In the genomic region with DNA sequence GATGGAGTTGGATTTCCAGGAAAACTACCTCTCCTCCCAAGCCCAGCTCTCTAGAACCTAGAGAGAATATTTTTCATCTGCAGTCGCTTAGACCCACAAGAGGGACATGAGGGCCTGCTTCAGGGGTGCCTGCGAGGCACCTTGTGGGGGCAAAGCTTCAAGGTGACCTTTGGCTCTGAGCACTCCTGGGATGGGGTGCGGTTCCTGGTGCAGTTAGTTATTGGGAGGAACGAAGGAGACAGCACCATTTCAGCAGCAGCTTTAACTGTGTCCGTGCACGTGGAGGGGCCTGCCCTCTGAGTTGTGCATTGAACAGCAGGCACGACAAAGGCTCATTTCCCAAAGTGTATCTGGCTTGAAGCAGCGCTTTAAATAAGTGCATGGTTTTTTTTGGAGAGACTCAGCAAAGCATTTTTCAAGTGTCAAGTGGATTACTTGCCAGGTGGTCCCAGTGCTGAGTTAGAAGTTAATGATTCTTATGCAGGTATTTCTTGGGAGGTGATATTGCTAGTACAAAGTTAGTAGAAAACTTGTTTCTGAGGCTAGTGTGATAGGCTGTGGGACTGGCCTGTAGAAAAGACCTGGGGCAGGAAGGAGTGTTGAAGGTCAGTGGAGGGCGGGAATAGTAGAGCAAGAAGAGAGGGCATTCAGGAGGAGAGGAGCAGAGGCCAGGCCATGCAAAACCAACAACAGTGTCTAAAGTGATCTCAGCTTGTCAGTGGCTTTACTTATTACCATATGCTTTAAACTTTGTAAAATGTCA, we compare ENCODE assay signal across 13 cellular contexts. TPM values are rescaled to one million over a fixed set of nuclear protein-coding genes. Genes with fewer than 3 reads are reported as not detected.
A peak's percentile ranks its signal among the peaks of the same experiment; 100 is the strongest.
DNase-seq lines count a peak whose midpoint lies in the region; ATAC-seq and TF ChIP-seq lines count a peak whose summit lies in the region.
"Had no signal": no experiment of that assay in that cellular context is flagged by ENCODE, and none has a peak within 500 bp of the region (broad histone marks: within the 10 kb centered on the region; RNA-seq: fewer than 3 reads in every experiment).

No MANE protein-coding gene starts in this region.

- H3K4me3 Mint-ChIP-seq in T-helper 17 cell, result peak overlapping the region; percentile 13
- H3K4me3 Mint-ChIP-seq: B cell had no signal

- peaks cover 75% of the 10 kb centered on the region for H4K20me1 ChIP-seq in hepatocyte (ENCODE audit: insufficient read depth, poor library complexity, severe bottlenecking)

- no peak for DNase-seq in left ventricle myocardium inferior
- DNase-seq in right cardiac atrium, result no peak
- DNase-seq in T-helper 17 cell, result no peak
- DNase-seq in hepatocyte (ENCODE audit: low spot score), result no peak
- DNase-seq in OCI-M1 (lab: John Stamatoyannopoulos, UW), result no peak
- DNase-seq in NCI-H2196 treated with DMSO at 0.1 percent for 48 hours (lab: John Stamatoyannopoulos, UW; ENCODE audit: unreplicated experiment), result no peak
- DNase-seq: erythroblast; KG1; midbrain; stimulated activated CD4-positive, alpha-beta T cell treated with anti-CD3 and anti-CD28 coated beads, Interleukin-4, amount 100 ng/mL, for 1 hour had no signal

- ATAC-seq in right cardiac atrium, result no peak
- ATAC-seq in T-helper 17 cell, result no peak
- no peak for ATAC-seq in GM21723 (IDR thresholded peaks at IDR 0.05; ENCODE audit: unreplicated experiment)

- H3K27me3 Mint-ChIP-seq in T-helper 17 cell, result no peaks in the 10 kb centered on the region
- H3K27me3 Mint-ChIP-seq: B cell had no signal

- H3K4me3 ChIP-seq in left ventricle myocardium inferior (no peak overlapping the region), right cardiac atrium (ENCODE audit: low read length) (no peak overlapping the region), hepatocyte (no peak overlapping the region), thymus (ENCODE audit: low read length) (no peak overlapping the region)

- no peaks in the 10 kb centered on the region for H3K36me3 Mint-ChIP-seq in T-helper 17 cell (ENCODE audit: low read depth)

- 81% methylated on average over 9 of the region's 9 CpGs for WGBS in right cardiac atrium
- WGBS in hepatocyte (ENCODE audit: low lambda C conversion rate, missing lambda C conversion rate), result 77% methylated on average over 9 of the region's 9 CpGs
- WGBS in thymus, result 89% methylated on average over 9 of the region's 9 CpGs

- peaks cover 85% of the 10 kb centered on the region for H3K79me2 ChIP-seq in hepatocyte

- H3K4me1 ChIP-seq in left ventricle myocardium inferior (peaks cover 87% of the 10 kb centered on the region), right cardiac atrium (ENCODE audit: control insufficient read depth, insufficient read depth, low read length) (peaks cover 20% of the 10 kb centered on the region), hepatocyte (ENCODE audit: insufficient read depth) (peaks cover 61% of the 10 kb centered on the region), thymus (ENCODE audit: control insufficient read depth, insufficient read depth, low read length) (peaks cover 45% of the 10 kb centered on the region)

- peak overlapping the region; percentile 57 for H3K27ac Mint-ChIP-seq in T-helper 17 cell
- H3K27ac Mint-ChIP-seq: B cell had no signal

- no peaks in the 10 kb centered on the region for H3K27me3 ChIP-seq in left ventricle myocardium inferior (ENCODE audit: low read depth)
- no peaks in the 10 kb centered on the region for H3K27me3 ChIP-seq in right cardiac atrium (ENCODE audit: control insufficient read depth, insufficient read depth)
- H3K27me3 ChIP-seq in hepatocyte, result no peaks in the 10 kb centered on the region
- no peaks in the 10 kb centered on the region for H3K27me3 ChIP-seq in thymus (ENCODE audit: control insufficient read depth, insufficient read depth)

- intact Hi-C loops in left ventricle myocardium inferior (cut with micrococcal nuclease) (no loop called here), right cardiac atrium (cut with DNase I) (loop anchor here in 3 of 4 donors (10.0 kb wide), 2 partner anchors 62 to 72 kb away; no protein-coding TSS in a partner anchor)

- no peaks in the 10 kb centered on the region for H3K9me3 ChIP-seq in left ventricle myocardium inferior (replicated peaks)
- H3K9me3 ChIP-seq in right cardiac atrium (ENCODE audit: control insufficient read depth, low read length), result no peaks in the 10 kb centered on the region
- no peaks in the 10 kb centered on the region for H3K9me3 ChIP-seq in T-helper 17 cell (ENCODE audit: control insufficient read depth, low read length, poor library complexity, severe bottlenecking)
- no peaks in the 10 kb centered on the region for H3K9me3 ChIP-seq in hepatocyte (ENCODE audit: low read depth)
- no peaks in the 10 kb centered on the region for H3K9me3 ChIP-seq in thymus (ENCODE audit: control insufficient read depth)

- peak overlapping the region; percentile 93 for H3K27ac ChIP-seq in left ventricle myocardium inferior (replicated peaks)
- H3K27ac ChIP-seq in right cardiac atrium (ENCODE audit: low read length), result no peak overlapping the region
- peak overlapping the region; percentile 22 for H3K27ac ChIP-seq in hepatocyte
- peak overlapping the region; percentile 42 for H3K27ac ChIP-seq in thymus (ENCODE audit: low read depth)

- no peak overlapping the region for H2AFZ ChIP-seq in hepatocyte

- no peaks in the 10 kb centered on the region for H3K36me3 ChIP-seq in left ventricle myocardium inferior
- H3K36me3 ChIP-seq in hepatocyte (replicated peaks; ENCODE audit: insufficient read depth, low read depth), result no peaks in the 10 kb centered on the region
- no peaks in the 10 kb centered on the region for H3K36me3 ChIP-seq in thymus (ENCODE audit: control insufficient read depth, insufficient read depth)

- H3K9me2 ChIP-seq in hepatocyte (replicated peaks; ENCODE audit: insufficient read depth), result no peaks in the 10 kb centered on the region

- TF ChIP-seq CTCF in left ventricle myocardium inferior (IDR thresholded peaks at IDR 0.05; ENCODE audit: borderline replicate concordance) (no peak), hepatocyte (IDR thresholded peaks at IDR 0.05; ENCODE audit: poor library complexity) (no peak)

- peak overlapping the region; percentile 84 for H3K4me2 ChIP-seq in hepatocyte

- H3K4me1 Mint-ChIP-seq in T-helper 17 cell, result peaks cover 60% of the 10 kb centered on the region

RNA-seq across cellular contexts. Expression of gene IGF2R, which starts 3.8 kb away (rescaled TPM):
- total RNA-seq in left ventricle myocardium inferior (66.8 TPM), right cardiac atrium (10 to 100 TPM; 41.4 to 48.9 (median 46.6) TPM), T-helper 17 cell (10 to 100 TPM; 56.7 to 59.5 TPM), hepatocyte (105 and 132 TPM in 2 replicates)
- polyA plus RNA-seq in right cardiac atrium (19.6 TPM), hepatocyte (56.1 and 61.2 TPM in 2 replicates), thymus (16.3 TPM)
